ENCODE assay signal across 17 cellular contexts in genomic region chr1:44236873-44237272, GRCh38. TPM values are rescaled to one million over a fixed set of nuclear protein-coding genes. Genes with fewer than 3 reads are reported as not detected.
DNase-seq lines count a peak whose midpoint lies in the region; ATAC-seq and TF ChIP-seq lines count a peak whose summit lies in the region.
"Had no signal": no experiment of that assay in that cellular context is flagged by ENCODE, and none has a peak within 500 bp of the region (broad histone marks: within the 10 kb centered on the region; RNA-seq: fewer than 3 reads in every experiment).

No MANE protein-coding gene starts in this region.

- H3K4ac ChIP-seq in mesenchymal stem cell (ENCODE audit: low read depth in 1 of 2, low read length in 2 of 2): no peak overlapping the region

- H3K4me1 Mint-ChIP-seq in chondrocyte (ENCODE audit: low read depth): peaks cover 28% of the 10 kb centered on the region

- no peak for TF ChIP-seq POLR2A in spleen (IDR thresholded peaks at IDR 0.05)

- no peak overlapping the region for H2BK120ac ChIP-seq in mesenchymal stem cell (ENCODE audit: low read depth, low read length)

- 92% methylated on average over 6 of the region's 6 CpGs for WGBS in mesenchymal stem cell
- 79 to 94% (median 90%) methylated on average over 2 to 6 of the region's 6 CpGs for WGBS in spleen, 5 donors

- no peak overlapping the region for H3K4me3 ChIP-seq in mesenchymal stem cell (ENCODE audit: insufficient read depth in 1 of 2, low read depth in 1 of 2, low read length in 2 of 2)
- no peak overlapping the region for H3K4me3 ChIP-seq in spleen

- H3K27me3 ChIP-seq in mesenchymal stem cell (ENCODE audit: control insufficient read depth in 1 of 2, insufficient read depth in 1 of 2, low read length in 2 of 2) (no peaks in the 10 kb centered on the region), spleen (replicated peaks in 1 of 7) (no peaks in the 10 kb centered on the region)
- H3K27me3 ChIP-seq: BE2C had no signal

- DNase-seq in chondrocyte (ENCODE audit: low spot score) (no peak), mesenchymal stem cell (no peak), spleen (peak; percentile 22), C1 segment of cervical spinal cord (lab: John Stamatoyannopoulos, UW) (no peak)
- DNase-seq: ACHN; BE2C; Caco-2; CD4-positive, alpha-beta T cell; DMS153; DMS79; GDM1; GOT3; H7 had no signal

- no peak overlapping the region for H3K27ac Mint-ChIP-seq in chondrocyte (ENCODE audit: unreplicated experiment)
- H3K27ac Mint-ChIP-seq: CD4-positive, alpha-beta T cell had no signal

- H3K4me1 ChIP-seq in mesenchymal stem cell (ENCODE audit: control insufficient read depth, insufficient read depth, low read depth, low read length) (peaks cover 34% of the 10 kb centered on the region), spleen (peaks cover 0 to 40% (median 14%) of the 10 kb centered on the region in 6 donors)
- H3K4me1 ChIP-seq: Caco-2 had no signal

- peaks cover 3% of the 10 kb centered on the region for H3K36me3 Mint-ChIP-seq in chondrocyte (ENCODE audit: low read depth)

- no peak overlapping the region for H4K91ac ChIP-seq in mesenchymal stem cell (ENCODE audit: low read length)

- no peak overlapping the region for H2BK5ac ChIP-seq in mesenchymal stem cell (ENCODE audit: low read depth, low read length, poor library complexity, severe bottlenecking)

- no peak overlapping the region for H2AFZ ChIP-seq in mesenchymal stem cell (ENCODE audit: low read depth, low read length)

- H3K9me3 Mint-ChIP-seq in chondrocyte (ENCODE audit: low read depth): no peaks in the 10 kb centered on the region
- H3K9me3 Mint-ChIP-seq: CD4-positive, alpha-beta T cell had no signal

- H3K9ac ChIP-seq in mesenchymal stem cell (ENCODE audit: low read length): no peak overlapping the region

- H3K27me3 Mint-ChIP-seq in chondrocyte (ENCODE audit: low read depth): no peaks in the 10 kb centered on the region
- H3K27me3 Mint-ChIP-seq: CD4-positive, alpha-beta T cell had no signal

- H3K23ac ChIP-seq in mesenchymal stem cell (ENCODE audit: low read length in 2 of 2): no peak overlapping the region

- TF ChIP-seq CTCF in chondrocyte (IDR thresholded peaks at IDR 0.05): peak; percentile 0
- no peak for TF ChIP-seq CTCF in spleen (IDR thresholded peaks at IDR 0.05 in 8 of 11, conservative IDR thresholded peaks at IDR 0.05 in 3 of 11)

- H3K27ac ChIP-seq in mesenchymal stem cell (ENCODE audit: low read length, poor library complexity, severe bottlenecking): no peak overlapping the region
- H3K27ac ChIP-seq in spleen: no peak overlapping the region
- H3K27ac ChIP-seq: C4-2B had no signal

- H3K4me3 Mint-ChIP-seq in chondrocyte (ENCODE audit: unreplicated experiment): no peak overlapping the region
- H3K4me3 Mint-ChIP-seq: CD4-positive, alpha-beta T cell had no signal

- no peak overlapping the region for H3K4me2 ChIP-seq in mesenchymal stem cell (ENCODE audit: low read length, poor library complexity, severe bottlenecking)

- H2AK5ac ChIP-seq in mesenchymal stem cell (ENCODE audit: low read length, severe bottlenecking): peak overlapping the region; percentile 34

- H3K18ac ChIP-seq in mesenchymal stem cell (ENCODE audit: low read depth in 1 of 2, low read length in 2 of 2): no peak overlapping the region

- H3K79me1 ChIP-seq in mesenchymal stem cell (replicated peaks; ENCODE audit: low read length, poor library complexity, severe bottlenecking): peaks cover 8% of the 10 kb centered on the region

- no peaks in the 10 kb centered on the region for H3K9me3 ChIP-seq in mesenchymal stem cell (ENCODE audit: control insufficient read depth, low read length)
- no peaks in the 10 kb centered on the region for H3K9me3 ChIP-seq in spleen
- H3K9me3 ChIP-seq: BE2C, Caco-2 had no signal

- ATAC-seq in HG03342 (IDR thresholded peaks at IDR 0.05; ENCODE audit: unreplicated experiment) (no peak), GM21367 (IDR thresholded peaks at IDR 0.05; ENCODE audit: unreplicated experiment) (no peak)
- ATAC-seq: HCT116 had no signal

- H3K36me3 ChIP-seq in mesenchymal stem cell (ENCODE audit: control insufficient read depth in 1 of 2, insufficient read depth in 2 of 2, low read depth in 1 of 2, low read length in 2 of 2) (peaks cover 10 to 18% of the 10 kb centered on the region in 2 experiments), spleen (peaks cover 0 to 35% (median 2%) of the 10 kb centered on the region in 6 donors)
- H3K36me3 ChIP-seq: BE2C had no signal

- H3K14ac ChIP-seq in mesenchymal stem cell (ENCODE audit: low read length in 2 of 2): no peak overlapping the region

- no peak overlapping the region for H4K8ac ChIP-seq in mesenchymal stem cell (ENCODE audit: low read length)

- peak overlapping the region; percentile 12 for H2BK15ac ChIP-seq in mesenchymal stem cell (ENCODE audit: low read depth, poor library complexity, severe bottlenecking)

- peak overlapping the region in 1 of 2 experiments; percentile 49 for H2BK12ac ChIP-seq in mesenchymal stem cell (ENCODE audit: low read length in 2 of 2)

- intact Hi-C loops in spleen (cut with DNase I; ENCODE audit: low total_unique reads): no loop called here

RNA-seq across cellular contexts. Expression of gene DMAP1, which starts 23.6 kb away (rescaled TPM):
- total RNA-seq in chondrocyte (29.1 to 41.6 TPM (median 33.1 TPM) in 3 replicates), spleen (10 to 100 TPM; 37.8 to 57.2 (median 46.7) TPM)
- 18.5 TPM for polyA plus RNA-seq in mesenchymal stem cell (2013, experiment 1 of 2)
- polyA plus RNA-seq in mesenchymal stem cell (2013, experiment 2 of 2): 18.4 TPM
- 10 to 100 TPM; 39.7 to 84.6 (median 68.1) TPM for polyA plus RNA-seq in spleen
